9 cellular contexts compared by ENCODE assay signal in the genomic region with DNA sequence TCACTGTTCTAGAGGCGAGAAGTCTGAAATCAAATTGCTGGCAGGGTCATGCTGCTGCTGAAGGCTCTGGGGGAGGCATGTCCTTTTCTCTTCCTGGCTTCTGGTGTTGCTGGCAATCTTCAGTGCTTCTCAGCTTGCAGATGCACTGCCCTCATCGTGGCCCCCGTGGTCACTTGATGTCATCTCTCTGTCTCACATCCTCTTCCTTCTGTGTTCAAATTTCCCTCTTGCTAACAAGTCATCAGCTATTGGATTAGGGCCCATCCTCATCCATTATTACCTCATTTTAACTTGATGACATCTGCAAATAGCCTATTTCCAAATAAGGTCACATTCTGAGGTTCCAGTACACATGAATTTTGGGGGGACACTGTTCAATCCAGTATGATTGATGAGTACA.
A peak's percentile ranks its signal among the peaks of the same experiment; 100 is the strongest.
DNase-seq lines count a peak whose midpoint lies in the region; ATAC-seq and TF ChIP-seq lines count a peak whose summit lies in the region.
"Had no signal": no experiment of that assay in that cellular context is flagged by ENCODE, and none has a peak within 500 bp of the region (broad histone marks: within the 10 kb centered on the region; RNA-seq: fewer than 3 reads in every experiment).

No MANE protein-coding gene starts in this region.

- DNase-seq in HL-60 (ENCODE audit: low read depth in 1 of 2, low spot score in 1 of 2) (peak; percentile 65 to 80), choroid plexus epithelial cell (ENCODE audit: low read depth) (peak; percentile 47), NCI-H1417 (lab: John Stamatoyannopoulos, UW) (no peak), DMS114 treated with DMSO at 0.1 percent for 48 hours (lab: John Stamatoyannopoulos, UW; ENCODE audit: unreplicated experiment) (no peak), NCI-H82 (lab: John Stamatoyannopoulos, UW) (no peak)
- DNase-seq: activated T-cell treated with anti-CD3 and anti-CD28 coated beads, Interleukin-2, amount 50 U/mL, for 1 hour had no signal

- H3K27me3 ChIP-seq in HL-60 (ENCODE audit: insufficient read depth, poor library complexity, severe bottlenecking) (no peaks in the 10 kb centered on the region), rectal smooth muscle tissue (ENCODE audit: control insufficient read depth, insufficient read depth, low read length) (no peaks in the 10 kb centered on the region)

- no peaks in the 10 kb centered on the region for H3K36me3 ChIP-seq in rectal smooth muscle tissue (ENCODE audit: control insufficient read depth, insufficient read depth, low read length)

- peak overlapping the region; percentile 19; the same call in 1 of the 2 replicates for H3K27ac ChIP-seq in HL-60 (replicated peaks)
- H3K27ac ChIP-seq in rectal smooth muscle tissue (ENCODE audit: low read depth, low read length) = peak overlapping the region; percentile 14

- ATAC-seq in GM18907 (IDR thresholded peaks at IDR 0.05; ENCODE audit: unreplicated experiment) (peak; percentile 40), GM21717 (IDR thresholded peaks at IDR 0.05; ENCODE audit: unreplicated experiment) (no peak)

- H3K4me1 ChIP-seq in rectal smooth muscle tissue (ENCODE audit: control insufficient read depth, insufficient read depth, low read length) = no peaks in the 10 kb centered on the region

- TF ChIP-seq CTCF in HL-60 (IDR thresholded peaks at IDR 0.05; ENCODE audit: insufficient read depth, low read length) (no peak), choroid plexus epithelial cell (conservative IDR thresholded peaks at IDR 0.05; ENCODE audit: low read depth, low read length) (no peak)

- H3K4me3 ChIP-seq in HL-60 (replicated peaks; ENCODE audit: insufficient read depth, low read length) (no peak overlapping the region), choroid plexus epithelial cell (ENCODE audit: low read depth, low read length) (no peak overlapping the region), rectal smooth muscle tissue (ENCODE audit: low read length) (no peak overlapping the region)

- H3K9ac ChIP-seq in rectal smooth muscle tissue (ENCODE audit: low read length) = no peak overlapping the region

Comparison
In these comparisons a context has a peak if more than half of its experiments do, and no peak if none do; other contexts are left out.
1. DNase-seq: peak in HL-60 (2 of 2) and choroid plexus epithelial cell (single experiment); none in NCI-H1417 (0 of 3), DMS114 treated with DMSO at 0.1 percent for 48 hours (single experiment) and NCI-H82 (single experiment).